17 cellular contexts compared by ENCODE assay signal in the genomic region with DNA sequence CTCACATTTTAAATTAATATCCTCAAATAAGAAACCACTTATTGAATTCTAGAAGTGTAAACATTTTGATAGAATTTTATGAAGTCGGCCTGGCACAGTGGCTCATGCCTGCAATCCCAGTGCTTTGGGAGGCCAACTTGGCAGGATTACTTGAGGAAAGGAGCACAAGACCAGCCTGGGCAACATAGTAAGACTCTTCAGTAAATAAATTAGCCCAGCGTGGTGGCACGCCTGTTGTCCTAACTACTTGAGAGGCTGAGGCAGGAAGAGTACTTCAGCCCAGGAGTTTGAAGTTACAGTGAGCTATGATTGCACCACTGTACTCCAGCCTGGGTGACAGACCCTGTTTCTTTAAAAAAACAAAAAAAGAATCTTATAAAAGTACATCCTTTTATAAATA. TPM values are rescaled to one million over a fixed set of nuclear protein-coding genes. Genes with fewer than 3 reads are reported as not detected.
DNase-seq lines count a peak whose midpoint lies in the region; ATAC-seq and TF ChIP-seq lines count a peak whose summit lies in the region.
"Had no signal": no experiment of that assay in that cellular context is flagged by ENCODE, and none has a peak within 500 bp of the region (broad histone marks: within the 10 kb centered on the region; RNA-seq: fewer than 3 reads in every experiment).

No MANE protein-coding gene starts in this region.

- H3K9me3 ChIP-seq in left lung (no peaks in the 10 kb centered on the region), upper lobe of left lung (no peaks in the 10 kb centered on the region), PC-9 (ENCODE audit: insufficient read depth, low read depth) (0 out of 2 replicates have a peak, but pooled peaks cover 3% of the 10 kb centered on the region)
- H3K9me3 ChIP-seq: HAP-1 had no signal

- no peak overlapping the region for H3K27ac ChIP-seq in left lung
- no peak overlapping the region for H3K27ac ChIP-seq in upper lobe of left lung
- H3K27ac ChIP-seq in PC-9 = no peak overlapping the region
- H3K27ac ChIP-seq: C4-2B, GM23248, HL-60, KMS-11 had no signal

- peak; percentile 96 for ATAC-seq in left lung
- ATAC-seq in upper lobe of left lung (ENCODE audit: low FRiP score in 2 of 2) = peak; percentile 40 to 71
- ATAC-seq in HG03045 (IDR thresholded peaks at IDR 0.05; ENCODE audit: unreplicated experiment) = no peak
- ATAC-seq in GM19351 (IDR thresholded peaks at IDR 0.05; ENCODE audit: unreplicated experiment) = no peak

- H4K20me1 ChIP-seq in PC-9 (ENCODE audit: insufficient read depth) = no peaks in the 10 kb centered on the region

- no peak for TF ChIP-seq EP300 in upper lobe of left lung (IDR thresholded peaks at IDR 0.05)

- no peaks in the 10 kb centered on the region for H3K79me2 ChIP-seq in PC-9 (ENCODE audit: low read depth)

- POLR2A ChIA-PET in PC-9 (lab: Charles Lee; ENCODE audit: unreplicated experiment) = no interaction called here

- H3K4me1 ChIP-seq in left lung (peaks cover 0 to 4% of the 10 kb centered on the region in 2 donors), upper lobe of left lung (peaks cover 0 to 8% (median 0%) of the 10 kb centered on the region in 4 donors), PC-9 (replicated peaks; ENCODE audit: insufficient read depth) (no peaks in the 10 kb centered on the region)
- H3K4me1 ChIP-seq: HAP-1 had no signal

- H3K4me3 ChIP-seq in LNCaP clone FGC (ENCODE audit: low read depth, low read length) = no peak overlapping the region
- H3K4me3 ChIP-seq in left lung = no peak overlapping the region
- H3K4me3 ChIP-seq in upper lobe of left lung = no peak overlapping the region
- H3K4me3 ChIP-seq in PC-9 = no peak overlapping the region
- H3K4me3 ChIP-seq: GM23248, HAP-1 had no signal

- intact Hi-C loops in left lung (cut with DNase I) (no loop called here), PC-9 (cut with micrococcal nuclease; ENCODE audit: unreplicated experiment) (no loop called here)

- peaks cover 0 to 5% of the 10 kb centered on the region in 2 donors for H3K36me3 ChIP-seq in left lung
- peaks cover 0 to 7% (median 0%) of the 10 kb centered on the region in 4 donors for H3K36me3 ChIP-seq in upper lobe of left lung
- H3K36me3 ChIP-seq in PC-9 (ENCODE audit: low read depth) = no peaks in the 10 kb centered on the region

- no peak overlapping the region for H3K4me2 ChIP-seq in PC-9
- H3K4me2 ChIP-seq: KMS-11 had no signal

- H3K9me2 ChIP-seq in PC-9 (ENCODE audit: insufficient read depth) = no peaks in the 10 kb centered on the region

- WGBS in upper lobe of left lung, 2 donors = 67 to 68% methylated on average over 3 of the region's 3 CpGs

- TF ChIP-seq CTCF in LNCaP clone FGC (IDR thresholded peaks at IDR 0.05; ENCODE audit: control insufficient read depth, extremely low read depth, insufficient read depth) (no peak), left lung (IDR thresholded peaks at IDR 0.05) (no peak), upper lobe of left lung (IDR thresholded peaks at IDR 0.05) (no peak), PC-9 (conservative IDR thresholded peaks at IDR 0.05) (no peak)

- no peaks in the 10 kb centered on the region; the same call in 1 of the 2 replicates for H3F3A ChIP-seq in PC-9 (ENCODE audit: insufficient read depth, low read depth)

- CTCF ChIA-PET in PC-9 (lab: Charles Lee) = interaction anchor here (0.5 kb wide), 1 partner anchor 12 kb away, joined by 11 read pairs; no protein-coding TSS in a partner anchor

- no TSS peak for BruUV-seq in PC-9 (replicated peaks; lab: Mats Ljungman, UMichigan)

- no peak overlapping the region for H2AFZ ChIP-seq in PC-9
- H2AFZ ChIP-seq: GM23248 had no signal

- no peaks in the 10 kb centered on the region for H3K27me3 ChIP-seq in left lung
- no peaks in the 10 kb centered on the region for H3K27me3 ChIP-seq in upper lobe of left lung
- no peaks in the 10 kb centered on the region for H3K27me3 ChIP-seq in PC-9 (ENCODE audit: insufficient read depth, low read depth)

- DNase-seq in DMS79 (lab: John Stamatoyannopoulos, UW) (peak; percentile 32), LNCaP clone FGC (ENCODE audit: low read depth) (peak; percentile 83), left lung (peak in 1 of 2 donors; percentile 63), upper lobe of left lung (peak in 1 of 2 donors; percentile 81), PC-9 (no peak)
- DNase-seq: ACHN; AML-193; CD4-positive, alpha-beta T cell; DMS153; GDM1; GM23248 had no signal

- TF ChIP-seq POLR2A in upper lobe of left lung (IDR thresholded peaks at IDR 0.05) = no peak

RNA-seq across cellular contexts. Expression of gene ZNF410, which starts 8.9 kb away (rescaled TPM):
- total RNA-seq in left lung (10 to 100 TPM; 38.7 to 41.6 TPM), upper lobe of left lung (10 to 100 TPM; 23.4 to 80.7 (median 42.5) TPM), PC-9 (2021) (38.6 and 40.2 TPM in 2 replicates)

RNA-seq across cellular contexts. Expression of gene PTGR2, which starts 26.2 kb away (rescaled TPM):
- 1 to 10 TPM; 9.9 to 10.0 TPM for total RNA-seq in left lung
- 10 to 100 TPM in 3 of 6 donors, 1 to 10 TPM in 3; 4.3 to 15.0 (median 8.8) TPM for total RNA-seq in upper lobe of left lung
- 19.5 and 21.8 TPM in 2 replicates for total RNA-seq in PC-9 (2021)

Comparison
In these comparisons a context has a peak if more than half of its experiments do, and no peak if none do; other contexts are left out.
1. DNase-seq: peak in DMS79 (single experiment) and LNCaP clone FGC (single experiment); none in PC-9 (0 of 2).
2. ATAC-seq: peak in left lung (single experiment) and upper lobe of left lung (2 of 2); none in HG03045 (single experiment) and GM19351 (single experiment).